Comparison of ENCODE assay signal across 9 cellular contexts in genomic region chr10:78763651-78764395, GRCh38.
A peak's percentile ranks its signal among the peaks of the same experiment; 100 is the strongest.
DNase-seq lines count a peak whose midpoint lies in the region; ATAC-seq lines count a peak whose summit lies in the region.
"Had no signal": no experiment of that assay in that cellular context is flagged by ENCODE, and none has a peak within 500 bp of the region (broad histone marks: within the 10 kb centered on the region; RNA-seq: fewer than 3 reads in every experiment).

No MANE protein-coding gene starts in this region.

- intact Hi-C loops in cardiac septum (cut with DNase I) = no loop called here

- in situ Hi-C loops in KBM-7 (cut with MboI; ENCODE audit: low pct_unique_long_range_greater_than_20kb, low sequenced_read_pairs) = no loop called here

- DNase-seq in cardiac septum (ENCODE audit: low spot score) (peak; percentile 72), NCI-H345 treated with DMSO at 0.1 percent for 48 hours (lab: John Stamatoyannopoulos, UW; ENCODE audit: unreplicated experiment) (no peak), KBM-7 (no peak)
- peak; percentile 11 for DNase-seq in stimulated activated CD8-positive, alpha-beta memory T cell treated with anti-CD3 and anti-CD28 coated beads, Interleukin-4, amount 100 ng/mL, for 24 hours (ENCODE audit: low read depth)
- DNase-seq: NCI-H2227 treated with DMSO at 0.1 percent for 48 hours had no signal

- ATAC-seq in GM18870 (IDR thresholded peaks at IDR 0.05; ENCODE audit: unreplicated experiment) = peak; percentile 43
- peak; percentile 57 for ATAC-seq in HG03045 (IDR thresholded peaks at IDR 0.05; ENCODE audit: unreplicated experiment)
- ATAC-seq in GM21825 (IDR thresholded peaks at IDR 0.05; ENCODE audit: unreplicated experiment) = no peak
- ATAC-seq in HG03457 (IDR thresholded peaks at IDR 0.05; ENCODE audit: unreplicated experiment) = no peak

Comparison
In these comparisons a context has a peak if more than half of its experiments do, and no peak if none do; other contexts are left out.
1. ATAC-seq: peak in GM18870 (single experiment) and HG03045 (single experiment); none in GM21825 (single experiment) and HG03457 (single experiment).
2. DNase-seq: peak in cardiac septum (single experiment) and stimulated activated CD8-positive, alpha-beta memory T cell treated with anti-CD3 and anti-CD28 coated beads, Interleukin-4, amount 100 ng/mL, for 24 hours (single experiment); none in NCI-H345 treated with DMSO at 0.1 percent for 48 hours (single experiment) and KBM-7 (single experiment).